1 cellular context compared by ENCODE assay signal in the genomic region with DNA sequence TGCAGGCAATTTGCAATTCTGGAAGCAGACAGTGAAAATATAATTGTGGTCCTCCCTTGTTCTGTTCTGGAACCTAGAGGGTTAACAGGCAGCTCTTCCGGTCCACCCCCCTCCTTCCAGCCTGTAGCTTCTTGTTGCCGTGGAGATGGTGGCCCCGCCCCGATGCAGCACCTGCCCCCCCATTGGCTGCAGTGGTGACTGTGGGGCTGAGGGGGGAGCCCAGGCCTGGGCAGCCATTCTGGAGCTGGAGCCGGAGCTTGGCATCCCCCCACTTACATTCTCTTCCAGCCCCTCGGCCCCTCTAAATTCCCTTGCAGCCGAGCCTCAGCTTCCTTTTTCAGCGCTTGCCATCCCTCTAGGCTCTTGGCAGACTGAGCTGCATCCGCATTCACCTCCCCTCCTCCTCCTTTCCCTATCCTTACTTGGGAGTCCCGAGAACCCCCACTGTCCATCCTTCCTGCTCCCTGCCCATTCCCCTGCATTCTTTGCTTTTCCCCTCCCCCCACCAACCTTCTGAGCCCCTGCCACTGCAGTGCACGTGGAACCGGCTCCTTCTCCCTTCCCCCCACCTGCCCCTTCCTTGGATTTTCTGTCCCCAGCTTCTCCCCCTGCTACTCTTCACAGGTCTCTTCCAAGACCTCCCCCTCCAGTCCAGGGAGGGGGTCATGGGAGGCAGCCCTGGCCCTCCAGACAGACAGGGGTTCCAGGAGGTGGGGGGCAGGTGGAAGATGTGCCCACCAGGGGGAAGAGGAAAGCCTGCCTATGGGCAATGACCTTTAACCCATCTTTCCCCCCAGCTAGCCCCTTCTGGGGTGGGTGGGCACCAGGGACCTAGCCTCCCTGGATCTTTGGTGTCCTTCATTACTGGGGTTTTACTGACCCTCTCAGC.
A peak's percentile ranks its signal among the peaks of the same experiment; 100 is the strongest.
TF ChIP-seq lines count a peak whose summit lies in the region.

No MANE protein-coding gene starts in this region.

TF ChIP-seq in WTC11, 78 proteins besides CTCF, POLR2A, EP300 and RAD21 (continued from another document):
- TF ChIP-seq HMGXB4 (CRISPR knock-in tag; IDR thresholded peaks at IDR 0.05) = no peak
- TF ChIP-seq USF2 (CRISPR knock-in tag; IDR thresholded peaks at IDR 0.05) = peak; percentile 46; the same call in 1 of the 2 replicates
